9 cellular contexts compared by ENCODE assay signal in the genomic region with DNA sequence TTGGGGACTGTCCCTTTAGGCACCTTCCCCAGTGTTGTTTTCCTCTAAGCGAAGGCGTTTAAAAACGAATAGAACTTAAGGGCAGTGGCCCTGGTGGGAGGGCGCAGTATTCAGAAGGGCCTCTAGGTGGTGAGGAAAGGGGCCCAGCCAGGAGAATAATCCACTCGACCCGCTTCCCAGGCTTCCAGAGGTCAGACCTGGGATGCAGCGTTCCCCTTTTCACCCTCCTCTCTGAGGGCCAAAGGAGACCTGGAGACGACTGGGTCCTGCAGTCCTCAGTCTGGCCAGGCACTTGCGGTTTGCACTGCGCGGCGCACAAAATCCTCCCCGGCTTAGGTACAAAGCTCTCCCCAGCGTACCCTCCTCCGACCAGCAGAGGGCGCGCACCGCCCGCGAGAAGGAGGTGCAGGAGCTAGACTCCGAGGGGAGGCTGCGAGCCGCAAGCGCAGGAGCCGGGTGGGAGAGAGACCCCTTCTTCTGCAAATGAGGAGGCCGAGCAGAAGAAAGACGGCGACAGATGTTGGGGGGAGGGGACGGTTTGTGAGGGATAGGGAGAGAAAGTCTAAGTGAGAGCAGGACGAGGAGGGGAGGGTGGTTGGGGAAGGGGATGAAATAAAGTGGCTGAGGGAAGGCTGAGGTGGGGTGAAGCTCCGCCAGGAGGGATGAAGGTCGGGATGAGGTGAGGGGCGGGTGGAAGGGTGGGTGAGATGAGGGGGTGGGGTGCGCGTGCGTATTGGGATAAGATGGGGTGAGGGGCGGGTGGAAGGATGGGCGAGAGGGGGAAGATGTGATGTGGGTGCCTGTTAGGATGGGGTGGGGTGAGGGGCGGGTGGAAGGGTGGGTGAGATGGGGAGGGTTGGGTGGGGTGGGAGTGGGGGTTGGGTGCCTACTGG. TPM values are rescaled to one million over a fixed set of nuclear protein-coding genes. Genes with fewer than 3 reads are reported as not detected.
DNase-seq lines count a peak whose midpoint lies in the region; ATAC-seq and TF ChIP-seq lines count a peak whose summit lies in the region.
"Had no signal": no experiment of that assay in that cellular context is flagged by ENCODE, and none has a peak within 500 bp of the region (broad histone marks: within the 10 kb centered on the region; RNA-seq: fewer than 3 reads in every experiment).

No MANE protein-coding gene starts in this region.

- peak; percentile 74 for ATAC-seq in HG03378 (IDR thresholded peaks at IDR 0.05; ENCODE audit: unreplicated experiment)
- ATAC-seq in left lung, result peak; percentile 96

- intact Hi-C loops in colonic mucosa (cut with DNase I), result loop anchor here (5.0 kb wide), 1 partner anchor 103 kb away; no protein-coding TSS in a partner anchor
- intact Hi-C loops in left lung (cut with DNase I), result no loop called here

- H3K9ac ChIP-seq in BLaER1 (no peak overlapping the region), colonic mucosa (ENCODE audit: low read depth in 2 of 2, low read length in 2 of 2) (peak overlapping the region in 1 of 2 donors; percentile 13)

- TF ChIP-seq CTCF in colonic mucosa (IDR thresholded peaks at IDR 0.05) (peak; percentile 89), left lung (IDR thresholded peaks at IDR 0.05) (peak; percentile 88 to 92)

- peak overlapping the region; percentile 12; the same call in 1 of the 2 replicates for H3K4me3 ChIP-seq in BLaER1
- no peak overlapping the region for H3K4me3 ChIP-seq in colonic mucosa
- H3K4me3 ChIP-seq in left lung, result no peak overlapping the region

- H3K27me3 ChIP-seq in BLaER1, result peaks cover 84% of the 10 kb centered on the region
- H3K27me3 ChIP-seq in colonic mucosa, result peaks cover 53% of the 10 kb centered on the region
- peaks cover 59 to 100% of the 10 kb centered on the region in 2 donors for H3K27me3 ChIP-seq in left lung

- DNase-seq in GM19238 (ENCODE audit: insufficient read length, low spot score) (peak; percentile 84), NCI-H510A (lab: John Stamatoyannopoulos, UW) (peak; percentile 53), colonic mucosa (peak; percentile 87), left lung (peak; percentile 71 to 94)
- peak; percentile 92 for DNase-seq in activated CD4-positive, alpha-beta T cell treated with anti-CD3 and anti-CD28 coated beads for 48 hours
- DNase-seq in stimulated activated CD4-positive, alpha-beta T cell treated with anti-CD3 and anti-CD28 coated beads, Interleukin-4, amount 100 ng/mL, for 48 hours (ENCODE audit: low read depth in 2 of 2), result peak; percentile 85 to 86

- H3K9me3 ChIP-seq in BLaER1 (peaks cover 10% of the 10 kb centered on the region; the same call in 1 of the 2 replicates), colonic mucosa (no peaks in the 10 kb centered on the region), left lung (no peaks in the 10 kb centered on the region)

- no peak overlapping the region for H3K27ac ChIP-seq in BLaER1
- H3K27ac ChIP-seq in colonic mucosa, result no peak overlapping the region
- no peak overlapping the region for H3K27ac ChIP-seq in left lung

- peak overlapping the region; percentile 57 for H3K4me2 ChIP-seq in BLaER1

- peaks cover 42% of the 10 kb centered on the region for H4K20me1 ChIP-seq in BLaER1

- H3K4me1 ChIP-seq in BLaER1, result peaks cover 9% of the 10 kb centered on the region
- H3K4me1 ChIP-seq in colonic mucosa, result peaks cover 9% of the 10 kb centered on the region
- H3K4me1 ChIP-seq in left lung, result peaks cover 14 to 42% of the 10 kb centered on the region in 2 donors

- no peaks in the 10 kb centered on the region for H3K36me3 ChIP-seq in BLaER1
- H3K36me3 ChIP-seq in colonic mucosa, result no peaks in the 10 kb centered on the region
- H3K36me3 ChIP-seq in left lung, result no peaks in the 10 kb centered on the region

RNA-seq across cellular contexts. Expression of a gene that starts 4.9 kb away (rescaled TPM):
- total RNA-seq in colonic mucosa (1 to 10 TPM; 2.9 to 6.5 TPM), left lung (not detected)
- total RNA-seq: T-helper 1 cell treated with Interleukin-12 subunit alpha and Interleukin-12 subunit beta and Interleukin-4 antibody, amounts not matched to agents 30 ng/mL and 1 ng/mL, for 36 hours had no signal

RNA-seq across cellular contexts. Expression of a gene that starts 13.1 kb away (rescaled TPM):
- total RNA-seq in colonic mucosa (1 to 10 TPM; 3.4 to 5.5 TPM), left lung (not detected)
- total RNA-seq: T-helper 1 cell treated with Interleukin-12 subunit alpha and Interleukin-12 subunit beta and Interleukin-4 antibody, amounts not matched to agents 30 ng/mL and 1 ng/mL, for 36 hours had no signal

RNA-seq across cellular contexts. Expression of a gene that starts 20.6 kb away (rescaled TPM):
- total RNA-seq in colonic mucosa (under 1 TPM; 0.30 to 0.56 TPM), left lung (not detected)
- total RNA-seq: T-helper 1 cell treated with Interleukin-12 subunit alpha and Interleukin-12 subunit beta and Interleukin-4 antibody, amounts not matched to agents 30 ng/mL and 1 ng/mL, for 36 hours had no signal
